Comparison of ENCODE assay signal across 13 cellular contexts in the genomic region with DNA sequence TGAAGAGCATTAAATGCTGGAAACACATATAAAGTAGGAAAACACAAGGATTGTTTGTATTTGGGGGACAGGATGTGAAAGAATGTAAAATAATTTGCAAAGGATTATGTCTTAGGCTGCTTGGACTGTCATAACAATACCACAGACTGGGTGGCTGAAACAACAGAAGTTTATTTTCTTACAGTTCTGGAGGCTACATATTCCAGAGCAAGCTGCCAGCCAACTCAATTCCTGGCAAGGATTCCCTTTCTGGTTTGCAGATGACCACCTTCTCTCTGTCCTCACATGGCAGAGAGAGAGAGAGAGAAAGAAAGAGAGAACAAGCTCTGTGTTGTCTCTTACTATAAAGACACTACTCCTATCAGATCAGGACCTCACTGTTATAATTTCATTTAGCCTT. TPM values are rescaled to one million over a fixed set of nuclear protein-coding genes. Genes with fewer than 3 reads are reported as not detected.
"Had no signal": no experiment of that assay in that cellular context is flagged by ENCODE, and none has a peak within 500 bp of the region (broad histone marks: within the 10 kb centered on the region; RNA-seq: fewer than 3 reads in every experiment).

No MANE protein-coding gene starts in this region.

- H2AFZ ChIP-seq: parathyroid adenoma had no signal

- DNase-seq: activated CD4-positive, alpha-beta T cell treated with anti-CD3 and anti-CD28 coated beads for 4 hours; activated naive CD4-positive, alpha-beta T cell treated with anti-CD3 and anti-CD28 coated beads, Interleukin-2, amount 10 ng/mL, durations not matched to agents 7 days and 5 days; adrenal gland; endodermal cell; hippocampal formation; kidney glomerular epithelial cell; naive B cell; tibial artery; uterus had no signal

- H3K36me3 ChIP-seq: adrenal gland, tibial artery, uterus had no signal

- H3K9me3 ChIP-seq: adrenal gland, tibial artery, uterus had no signal

- H3K4me3 ChIP-seq: adrenal gland, skin epidermis, tibial artery, uterus had no signal

- H3K27me3 ChIP-seq: adrenal gland, tibial artery, uterus had no signal

- H3K27ac ChIP-seq: adrenal gland, parathyroid adenoma, skin epidermis, tibial artery, uterus had no signal

- H3K79me2 ChIP-seq: parathyroid adenoma had no signal

- H3K4me1 ChIP-seq: adrenal gland, parathyroid adenoma, tibial artery, uterus had no signal

- H3K9ac ChIP-seq: parathyroid adenoma had no signal

RNA-seq across cellular contexts. Expression of gene LAMB4, which starts 8.8 kb away (rescaled TPM):
- total RNA-seq: activated T-helper 17 cell treated with anti-CD3 and anti-CD28 coated beads, Interleukin-2, amount 50 U/mL, for 72 hours; endodermal cell; T-helper 1 cell treated with Interleukin-12 subunit alpha and Interleukin-12 subunit beta and Interleukin-4 antibody, amounts not matched to agents 30 ng/mL and 1 ng/mL, for 36 hours had no signal
